ENCODE assay signal across 25 cellular contexts in genomic region chr12:18339633-18340032, GRCh38.
A peak's percentile ranks its signal among the peaks of the same experiment; 100 is the strongest.
DNase-seq lines count a peak whose midpoint lies in the region; ATAC-seq, FAIRE-seq and TF ChIP-seq lines count a peak whose summit lies in the region.
"Had no signal": no experiment of that assay in that cellular context is flagged by ENCODE, and none has a peak within 500 bp of the region (broad histone marks: within the 10 kb centered on the region; RNA-seq: fewer than 3 reads in every experiment).

No MANE protein-coding gene starts in this region.

- H3K27me3 ChIP-seq in HepG2 (ENCODE audit: control insufficient read depth in 1 of 2, insufficient read depth in 2 of 2, low read length in 2 of 2) (no peaks in the 10 kb centered on the region), right lobe of liver (no peaks in the 10 kb centered on the region), IMR-90 (ENCODE audit: control insufficient read depth, insufficient read depth, low read length) (no peaks in the 10 kb centered on the region), small intestine (ENCODE audit: control insufficient read depth in 2 of 2, insufficient read depth in 2 of 2, low read length in 2 of 2) (no peaks in the 10 kb centered on the region), tibial nerve (no peaks in the 10 kb centered on the region)
- H3K27me3 ChIP-seq: BE2C; BLaER1 treated with 17β-estradiol and CSF1 and Interleukin-3, amounts not matched to agents 10 nM and 100 nM had no signal

- H3K14ac ChIP-seq in IMR-90 (replicated peaks; ENCODE audit: low read depth, low read length): no peak overlapping the region

- in situ Hi-C loops in HepG2 (cut with HindIII; ENCODE audit: extremely low pct_ligation_motif_present, low pct_unique_long_range_greater_than_20kb) (no loop called here), IMR-90 (cut with MboI; ENCODE audit: low sequenced_read_pairs) (no loop called here)

- H3K9ac ChIP-seq in HepG2 (ENCODE audit: insufficient read depth, low read depth, low read length) (no peak overlapping the region), IMR-90 (ENCODE audit: low read depth, low read length) (no peak overlapping the region)
- H3K9ac ChIP-seq: BLaER1 treated with 17β-estradiol and CSF1 and Interleukin-3, amounts not matched to agents 10 nM and 100 nM had no signal

- no peak overlapping the region for H4K5ac ChIP-seq in IMR-90 (ENCODE audit: low read depth, low read length)

- POLR2A ChIA-PET in HepG2 (lab: Yijun Ruan, JAX): no interaction called here
- POLR2A ChIA-PET in IMR-90 (lab: Charles Lee; ENCODE audit: unreplicated experiment): no interaction called here

- BruUV-seq in HepG2 (replicated peaks; lab: Mats Ljungman, UMichigan) (no TSS peak), IMR-90 (replicated peaks; lab: Mats Ljungman, UMichigan) (no TSS peak)

- H3K36me3 ChIP-seq in HepG2 (replicated peaks in 1 of 2; ENCODE audit: control insufficient read depth in 1 of 2, insufficient read depth in 2 of 2, low read length in 2 of 2): no peaks in the 10 kb centered on the region
- no peaks in the 10 kb centered on the region for H3K36me3 ChIP-seq in right lobe of liver
- H3K36me3 ChIP-seq in IMR-90 (ENCODE audit: control insufficient read depth, insufficient read depth, low read length): no peaks in the 10 kb centered on the region
- no peaks in the 10 kb centered on the region for H3K36me3 ChIP-seq in small intestine (ENCODE audit: control insufficient read depth in 2 of 2, insufficient read depth in 2 of 2, low read length in 2 of 2)
- no peaks in the 10 kb centered on the region for H3K36me3 ChIP-seq in tibial nerve
- H3K36me3 ChIP-seq: BE2C; BLaER1 treated with 17β-estradiol and CSF1 and Interleukin-3, amounts not matched to agents 10 nM and 100 nM; HAP-1 had no signal

- H3K18ac ChIP-seq in IMR-90 (ENCODE audit: low read depth, low read length): no peak overlapping the region

- H3K4me3 ChIP-seq in HepG2 (replicated peaks in 1 of 3; ENCODE audit: insufficient read depth in 1 of 3, low read depth in 2 of 3, low read length in 3 of 3): no peak overlapping the region
- H3K4me3 ChIP-seq in right lobe of liver: no peak overlapping the region
- no peak overlapping the region for H3K4me3 ChIP-seq in IMR-90 (ENCODE audit: insufficient read depth, low read depth, low read length)
- H3K4me3 ChIP-seq in small intestine (ENCODE audit: low read depth in 1 of 2, low read length in 2 of 2): no peak overlapping the region
- no peak overlapping the region for H3K4me3 ChIP-seq in tibial nerve
- H3K4me3 ChIP-seq: BLaER1 treated with 17β-estradiol and CSF1 and Interleukin-3, amounts not matched to agents 10 nM and 100 nM; HAP-1 had no signal

- no peak overlapping the region for H3K4ac ChIP-seq in IMR-90 (ENCODE audit: low read depth, low read length)

- H4K8ac ChIP-seq in IMR-90 (ENCODE audit: low read depth in 2 of 2, low read length in 2 of 2): no peak overlapping the region

- CTCF ChIA-PET in HepG2 (lab: Yijun Ruan, JAX; ENCODE audit: low intra/inter-chr PET ratio, low total read pairs): no interaction called here
- CTCF ChIA-PET in IMR-90 (lab: Yijun Ruan, JAX): no interaction called here

- no peak for TF ChIP-seq EP300 in HepG2 (IDR thresholded peaks at IDR 0.05; ENCODE audit: low read depth in 2 of 2, low read length in 2 of 2)
- TF ChIP-seq EP300 in HepG2 (CRISPR knock-in tag; IDR thresholded peaks at IDR 0.05; ENCODE audit: borderline replicate concordance): no peak
- no peak for TF ChIP-seq EP300 in tibial nerve (IDR thresholded peaks at IDR 0.05)

- TF ChIP-seq RAD21 in HepG2 (CRISPR knock-in tag; IDR thresholded peaks at IDR 0.05) (no peak), IMR-90 (IDR thresholded peaks at IDR 0.05; ENCODE audit: low read length) (no peak)

- no peak overlapping the region for H4K91ac ChIP-seq in IMR-90 (ENCODE audit: insufficient read depth, low read depth, low read length)

- no peak overlapping the region for H2AK5ac ChIP-seq in IMR-90 (ENCODE audit: low read depth, low read length)

- no peak overlapping the region for H2BK20ac ChIP-seq in IMR-90 (ENCODE audit: low read depth, low read length)

- TF ChIP-seq POLR2A in HepG2 (IDR thresholded peaks at IDR 0.05; ENCODE audit: insufficient read depth in 1 of 2, low read depth in 2 of 2, low read length in 2 of 2) (no peak), right lobe of liver (IDR thresholded peaks at IDR 0.05) (no peak), IMR-90 (IDR thresholded peaks at IDR 0.05; ENCODE audit: low read depth, low read length) (no peak), tibial nerve (IDR thresholded peaks at IDR 0.05) (no peak)

- no peak for ATAC-seq in HepG2
- no peak for ATAC-seq in right lobe of liver
- no peak for ATAC-seq in IMR-90 (ENCODE audit: low read depth)

- WGBS in HepG2 (ENCODE audit: low lambda C conversion rate): 4% methylated on average over 1 of the region's 1 CpG
- WGBS in right lobe of liver (ENCODE audit: insufficient coverage, low coverage, low lambda C conversion rate, missing lambda C conversion rate): 64% methylated on average over 1 of the region's 1 CpG
- no CpG with 5 or more reads among the region's 1 CpG for WGBS in IMR-90 (ENCODE audit: extremely low coverage in 2 of 2, insufficient read length in 1 of 2), 2 experiments
- 74 to 87% (median 86%) methylated on average over 1 of the region's 1 CpG for WGBS in small intestine, 3 donors
- 70 to 82% methylated on average over 1 of the region's 1 CpG for WGBS in tibial nerve, 2 donors

- DNase-seq in HepG2 (ENCODE audit: low spot score) (no peak), right lobe of liver (no peak), IMR-90 (no peak), small intestine (no peak), HT-29 (ENCODE audit: low spot score) (no peak), head of caudate nucleus (no peak), tibial nerve (ENCODE audit: low spot score in 2 of 2) (no peak)
- DNase-seq: AML-193; BE2C; CD4-positive, alpha-beta T cell; CD8-positive, alpha-beta memory T cell; DMS 273 treated with DMSO at 0.1 percent for 48 hours; DMS79; EL; GF-D8; GOT3; HFFc6 had no signal

- no peak for FAIRE-seq in HepG2 (lab: Jason Lieb, UNC)
- FAIRE-seq in colon (lab: Jason Lieb, UNC): peak; percentile 28
- FAIRE-seq in small intestine (lab: Jason Lieb, UNC): peak; percentile 64
- FAIRE-seq: D721Med, GM12891, GM18507, H54 had no signal

- no peaks in the 10 kb centered on the region for H3K79me2 ChIP-seq in HepG2 (ENCODE audit: insufficient read depth, low read length)

- H2AFZ ChIP-seq in HepG2 (ENCODE audit: low read length) (no peak overlapping the region), IMR-90 (replicated peaks; ENCODE audit: low read length, poor library complexity) (no peak overlapping the region)

- no peaks in the 10 kb centered on the region for H3K4me1 ChIP-seq in HepG2 (ENCODE audit: insufficient read depth, low read length)
- H3K4me1 ChIP-seq in right lobe of liver: no peaks in the 10 kb centered on the region
- H3K4me1 ChIP-seq in IMR-90 (ENCODE audit: control insufficient read depth, insufficient read depth, low read length): no peaks in the 10 kb centered on the region
- no peaks in the 10 kb centered on the region for H3K4me1 ChIP-seq in small intestine (ENCODE audit: control insufficient read depth in 2 of 2, insufficient read depth in 1 of 2, low read depth in 1 of 2, low read length in 1 of 2)
- H3K4me1 ChIP-seq in tibial nerve: no peaks in the 10 kb centered on the region
- H3K4me1 ChIP-seq: BE2C, HAP-1 had no signal

- H2BK5ac ChIP-seq in IMR-90 (ENCODE audit: low read depth, low read length, poor library complexity, severe bottlenecking): no peak overlapping the region

- no peak overlapping the region for H3K23ac ChIP-seq in IMR-90 (ENCODE audit: low read depth, low read length)

- dilution Hi-C loops in IMR-90 (cut with HindIII; ENCODE audit: low sequenced_read_pairs, unreplicated experiment): no loop called here

- no peaks in the 10 kb centered on the region for H3K79me1 ChIP-seq in IMR-90 (ENCODE audit: low read depth in 1 of 2, low read length in 2 of 2)

- H4K20me1 ChIP-seq in HepG2 (ENCODE audit: insufficient read depth, low read length): no peaks in the 10 kb centered on the region
- no peaks in the 10 kb centered on the region for H4K20me1 ChIP-seq in IMR-90 (ENCODE audit: insufficient read depth, low read length)
- H4K20me1 ChIP-seq: BLaER1 treated with 17β-estradiol and CSF1 and Interleukin-3, amounts not matched to agents 10 nM and 100 nM had no signal

- no peak overlapping the region for H2BK120ac ChIP-seq in IMR-90 (ENCODE audit: low read depth, low read length)

- TF ChIP-seq CTCF in HepG2 (CRISPR knock-in tag; IDR thresholded peaks at IDR 0.05) (no peak), right lobe of liver (IDR thresholded peaks at IDR 0.05) (no peak), IMR-90 (conservative IDR thresholded peaks at IDR 0.05; ENCODE audit: low read depth, low read length) (no peak), tibial nerve (IDR thresholded peaks at IDR 0.05) (no peak)

- no peak overlapping the region for H3K56ac ChIP-seq in IMR-90 (ENCODE audit: extremely low read depth, insufficient read depth, low read length)

- no peak overlapping the region for H2BK15ac ChIP-seq in IMR-90 (ENCODE audit: low read depth, low read length)

- intact Hi-C loops in HepG2 (cut with micrococcal nuclease; ENCODE audit: unreplicated experiment) (no loop called here), right lobe of liver (cut with DNase I) (no loop called here), IMR-90 (cut with micrococcal nuclease) (no loop called here), head of caudate nucleus (cut with DNase I) (no loop called here)

- no peak overlapping the region for H3K27ac ChIP-seq in HepG2 (ENCODE audit: extremely low read length, insufficient read depth, low read length)
- no peak overlapping the region for H3K27ac ChIP-seq in right lobe of liver
- no peak overlapping the region for H3K27ac ChIP-seq in IMR-90 (ENCODE audit: insufficient read depth, low read length)
- H3K27ac ChIP-seq in small intestine (ENCODE audit: low read depth in 1 of 2, low read length in 1 of 2): no peak overlapping the region
- H3K27ac ChIP-seq in tibial nerve: no peak overlapping the region
- H3K27ac ChIP-seq: 22Rv1; BLaER1 treated with 17β-estradiol and CSF1 and Interleukin-3, amounts not matched to agents 10 nM and 100 nM had no signal

- H3K4me2 ChIP-seq in HepG2 (ENCODE audit: low read depth, low read length) (no peak overlapping the region), IMR-90 (ENCODE audit: low read depth, low read length) (no peak overlapping the region)
- H3K4me2 ChIP-seq: BLaER1 treated with 17β-estradiol and CSF1 and Interleukin-3, amounts not matched to agents 10 nM and 100 nM had no signal

- H3K9me3 ChIP-seq in HepG2 (ENCODE audit: low read length) (no peaks in the 10 kb centered on the region), right lobe of liver (no peaks in the 10 kb centered on the region), IMR-90 (ENCODE audit: control insufficient read depth, insufficient read depth, low read length) (no peaks in the 10 kb centered on the region), small intestine (ENCODE audit: control insufficient read depth, low read depth) (no peaks in the 10 kb centered on the region), tibial nerve (no peaks in the 10 kb centered on the region)
- H3K9me3 ChIP-seq: BE2C, HAP-1 had no signal

- no peak overlapping the region for H2AK9ac ChIP-seq in IMR-90 (replicated peaks; ENCODE audit: low read depth, low read length, poor library complexity)

- no peaks in the 10 kb centered on the region; the same call in 1 of the 2 replicates for H3K9me1 ChIP-seq in IMR-90 (ENCODE audit: insufficient read depth, low read length)

TF ChIP-seq in IMR-90, 13 proteins besides CTCF, POLR2A, EP300 and RAD21 (continues in another document):
- TF ChIP-seq CEBPB (IDR thresholded peaks at IDR 0.05; ENCODE audit: low read depth, low read length): no peak
